ENCODE assay signal across 12 cellular contexts in the genomic region with DNA sequence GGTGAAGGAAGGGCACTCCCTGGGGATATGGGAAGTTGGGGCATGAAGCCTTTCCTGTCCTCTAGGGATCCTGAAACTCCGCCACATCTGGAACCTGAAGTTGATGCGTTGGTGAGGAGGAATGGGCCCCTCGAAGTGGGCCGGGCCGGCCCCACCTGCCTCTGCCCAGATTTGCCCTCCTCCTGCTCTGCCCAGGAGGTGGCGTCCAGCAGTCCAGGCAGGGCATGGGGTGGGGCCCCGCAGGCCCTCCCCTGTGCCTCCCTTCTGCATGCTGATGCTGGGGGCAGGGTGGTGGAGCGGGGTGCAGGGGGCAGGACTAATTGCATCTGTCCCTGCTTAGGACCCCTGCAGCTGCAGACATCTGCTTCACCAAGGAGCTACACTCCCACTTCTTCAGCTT. TPM values are rescaled to one million over a fixed set of nuclear protein-coding genes. Genes with fewer than 3 reads are reported as not detected.
A peak's percentile ranks its signal among the peaks of the same experiment; 100 is the strongest.
DNase-seq lines count a peak whose midpoint lies in the region; ATAC-seq and TF ChIP-seq lines count a peak whose summit lies in the region.
"Had no signal": no experiment of that assay in that cellular context is flagged by ENCODE, and none has a peak within 500 bp of the region (broad histone marks: within the 10 kb centered on the region; RNA-seq: fewer than 3 reads in every experiment).

No MANE protein-coding gene starts in this region.

- H3K4me3 Mint-ChIP-seq in activated T-cell treated with anti-CD3 and anti-CD28 coated beads, Interleukin-2, amount 50 U/mL, for 24 hours = peak overlapping the region; percentile 92
- no peak overlapping the region for H3K4me3 Mint-ChIP-seq in activated naive CD8-positive, alpha-beta T cell treated with anti-CD3 and anti-CD28 coated beads, Interleukin-2, amount 10 ng/mL, durations not matched to agents 7 days and 5 days
- no peak overlapping the region for H3K4me3 Mint-ChIP-seq in osteocyte (ENCODE audit: unreplicated experiment)

- H3K4me1 Mint-ChIP-seq in activated T-cell treated with anti-CD3 and anti-CD28 coated beads, Interleukin-2, amount 50 U/mL, for 24 hours (ENCODE audit: low read depth) = peaks cover 14% of the 10 kb centered on the region
- peaks cover 9% of the 10 kb centered on the region for H3K4me1 Mint-ChIP-seq in activated naive CD8-positive, alpha-beta T cell treated with anti-CD3 and anti-CD28 coated beads, Interleukin-2, amount 10 ng/mL, durations not matched to agents 7 days and 5 days
- peaks cover 22% of the 10 kb centered on the region for H3K4me1 Mint-ChIP-seq in osteocyte (ENCODE audit: unreplicated experiment)

- H3K4me3 ChIP-seq in Loucy (ENCODE audit: low read length, poor library complexity, severe bottlenecking) = peak overlapping the region; percentile 92
- H3K4me3 ChIP-seq: pancreas had no signal

- peaks cover 8% of the 10 kb centered on the region; the same call in 1 of the 2 replicates for H3K79me2 ChIP-seq in Loucy (ENCODE audit: insufficient read depth, low read length)

- peak overlapping the region; percentile 56 for H3K27ac Mint-ChIP-seq in activated T-cell treated with anti-CD3 and anti-CD28 coated beads, Interleukin-2, amount 50 U/mL, for 24 hours
- H3K27ac Mint-ChIP-seq in activated naive CD8-positive, alpha-beta T cell treated with anti-CD3 and anti-CD28 coated beads, Interleukin-2, amount 10 ng/mL, durations not matched to agents 7 days and 5 days = peak overlapping the region; percentile 94
- H3K27ac Mint-ChIP-seq in osteocyte (ENCODE audit: unreplicated experiment) = no peak overlapping the region

- no peak for TF ChIP-seq CTCF in Loucy (conservative IDR thresholded peaks at IDR 0.05; ENCODE audit: low read length)
- no peak for TF ChIP-seq CTCF in osteocyte (IDR thresholded peaks at IDR 0.05)

- no peak overlapping the region for H2AFZ ChIP-seq in Loucy (ENCODE audit: low read length)

- no peak for DNase-seq in activated T-cell treated with anti-CD3 and anti-CD28 coated beads, Interleukin-2, amount 50 U/mL, for 24 hours
- no peak for DNase-seq in activated T-cell treated with anti-CD3 and anti-CD28 coated beads, Interleukin-2, amount 50 U/mL, for 48 hours
- no peak for DNase-seq in activated naive CD8-positive, alpha-beta T cell treated with anti-CD3 and anti-CD28 coated beads, Interleukin-2, amount 10 ng/mL, durations not matched to agents 7 days and 5 days
- DNase-seq in osteocyte (ENCODE audit: extremely low spot score, unreplicated experiment) (peak; percentile 80), NCI-H526 (lab: John Stamatoyannopoulos, UW) (no peak), Ammon's horn (ENCODE audit: low spot score) (no peak)
- DNase-seq: DMS79 treated with DMSO at 0.1 percent for 48 hours, pancreas had no signal

- no peaks in the 10 kb centered on the region for H3K9me3 Mint-ChIP-seq in activated T-cell treated with anti-CD3 and anti-CD28 coated beads, Interleukin-2, amount 50 U/mL, for 24 hours
- no peaks in the 10 kb centered on the region for H3K9me3 Mint-ChIP-seq in activated naive CD8-positive, alpha-beta T cell treated with anti-CD3 and anti-CD28 coated beads, Interleukin-2, amount 10 ng/mL, durations not matched to agents 7 days and 5 days
- no peaks in the 10 kb centered on the region for H3K9me3 Mint-ChIP-seq in osteocyte (ENCODE audit: unreplicated experiment)
- H3K9me3 Mint-ChIP-seq: memory B cell had no signal

- H3K9me3 ChIP-seq in Loucy (ENCODE audit: insufficient read depth, low read depth, low read length) = no peaks in the 10 kb centered on the region
- H3K9me3 ChIP-seq: pancreas, thyroid gland had no signal

- no peaks in the 10 kb centered on the region for H3K9me2 ChIP-seq in Loucy (replicated peaks; ENCODE audit: low read depth, low read length)

- H3K27me3 Mint-ChIP-seq in activated T-cell treated with anti-CD3 and anti-CD28 coated beads, Interleukin-2, amount 50 U/mL, for 24 hours = peaks cover 15% of the 10 kb centered on the region
- no peaks in the 10 kb centered on the region for H3K27me3 Mint-ChIP-seq in activated naive CD8-positive, alpha-beta T cell treated with anti-CD3 and anti-CD28 coated beads, Interleukin-2, amount 10 ng/mL, durations not matched to agents 7 days and 5 days
- H3K27me3 Mint-ChIP-seq in osteocyte (ENCODE audit: unreplicated experiment) = no peaks in the 10 kb centered on the region
- H3K27me3 Mint-ChIP-seq: memory B cell had no signal

- no peaks in the 10 kb centered on the region for H3K27me3 ChIP-seq in Loucy (ENCODE audit: insufficient read depth, low read length, poor library complexity, severe bottlenecking)
- H3K27me3 ChIP-seq: pancreas, thyroid gland had no signal

- no peak for ATAC-seq in activated naive CD8-positive, alpha-beta T cell treated with anti-CD3 and anti-CD28 coated beads, Interleukin-2, amount 10 ng/mL, durations not matched to agents 7 days and 5 days (ENCODE audit: low read depth)
- no peak for ATAC-seq in GM18519 (IDR thresholded peaks at IDR 0.05; ENCODE audit: low FRiP score, unreplicated experiment)
- ATAC-seq: pancreas had no signal

- POLR2A ChIA-PET in activated naive CD8-positive, alpha-beta T cell treated with anti-CD3 and anti-CD28 coated beads, Interleukin-2, amount 10 ng/mL, durations not matched to agents 7 days and 5 days (lab: Charles Lee) = interaction anchor here (0.8 to 5.4 kb wide), 9 partner anchors 8 to 114 kb away, joined by 3 to 72 read pairs (median 5); partner anchors contain the start of genes RPL10, SLC10A3 and UBL4A

- peak overlapping the region; percentile 84 for H3K4me2 ChIP-seq in Loucy (ENCODE audit: low read depth, low read length, poor library complexity, severe bottlenecking)

- H4K20me1 ChIP-seq in Loucy (ENCODE audit: insufficient read depth, low read length, poor library complexity, severe bottlenecking) = no peaks in the 10 kb centered on the region

- H3K4me1 ChIP-seq in Loucy (ENCODE audit: insufficient read depth, low read length, poor library complexity, severe bottlenecking) = no peaks in the 10 kb centered on the region
- H3K4me1 ChIP-seq: pancreas had no signal

- peaks cover 28% of the 10 kb centered on the region for H3K36me3 Mint-ChIP-seq in activated T-cell treated with anti-CD3 and anti-CD28 coated beads, Interleukin-2, amount 50 U/mL, for 24 hours (ENCODE audit: low read depth)
- H3K36me3 Mint-ChIP-seq in activated naive CD8-positive, alpha-beta T cell treated with anti-CD3 and anti-CD28 coated beads, Interleukin-2, amount 10 ng/mL, durations not matched to agents 7 days and 5 days = peaks cover 5% of the 10 kb centered on the region
- no peaks in the 10 kb centered on the region for H3K36me3 Mint-ChIP-seq in osteocyte (ENCODE audit: unreplicated experiment)

- H3K36me3 ChIP-seq in Loucy (ENCODE audit: insufficient read depth, low read length) = no peaks in the 10 kb centered on the region
- H3K36me3 ChIP-seq: pancreas, thyroid gland had no signal

- peak overlapping the region; percentile 93 for H3K9ac ChIP-seq in Loucy (ENCODE audit: low read depth, low read length, poor library complexity, severe bottlenecking)

- no peaks in the 10 kb centered on the region for H3F3A ChIP-seq in Loucy (ENCODE audit: low read depth)

RNA-seq across cellular contexts. Expression of gene TAFAZZIN, which starts 1.8 kb away (rescaled TPM):
- 10 to 100 TPM; 94.7 to 95.3 TPM for total RNA-seq in activated naive CD8-positive, alpha-beta T cell treated with anti-CD3 and anti-CD28 coated beads, Interleukin-2, amount 10 ng/mL, durations not matched to agents 7 days and 5 days
- 46.2 and 47.3 TPM in 2 replicates for total RNA-seq in osteocyte

RNA-seq across cellular contexts. Expression of gene DNASE1L1, which starts 4.1 kb away (rescaled TPM):
- 10 to 100 TPM; 20.5 to 26.2 TPM for total RNA-seq in activated naive CD8-positive, alpha-beta T cell treated with anti-CD3 and anti-CD28 coated beads, Interleukin-2, amount 10 ng/mL, durations not matched to agents 7 days and 5 days
- 27.9 and 28.1 TPM in 2 replicates for total RNA-seq in osteocyte

RNA-seq across cellular contexts. Expression of gene RPL10, which starts 15.0 kb away (rescaled TPM):
- total RNA-seq in activated naive CD8-positive, alpha-beta T cell treated with anti-CD3 and anti-CD28 coated beads, Interleukin-2, amount 10 ng/mL, durations not matched to agents 7 days and 5 days = 1,000 to 10,000 TPM; 2,867 to 2,975 TPM
- 2,857 and 2,892 TPM in 2 replicates for total RNA-seq in osteocyte

RNA-seq across cellular contexts. Expression of gene ATP6AP1, which starts 15.3 kb away (rescaled TPM):
- total RNA-seq in activated naive CD8-positive, alpha-beta T cell treated with anti-CD3 and anti-CD28 coated beads, Interleukin-2, amount 10 ng/mL, durations not matched to agents 7 days and 5 days = 10 to 100 TPM; 46.9 to 51.1 TPM
- 144 and 153 TPM in 2 replicates for total RNA-seq in osteocyte

RNA-seq across cellular contexts. Expression of gene GDI1, which starts 23.8 kb away (rescaled TPM):
- total RNA-seq in activated naive CD8-positive, alpha-beta T cell treated with anti-CD3 and anti-CD28 coated beads, Interleukin-2, amount 10 ng/mL, durations not matched to agents 7 days and 5 days = 100 to 1,000 TPM; 138 to 147 TPM
- total RNA-seq in osteocyte = 135 and 152 TPM in 2 replicates
